1 cellular context compared by ENCODE assay signal in genomic region chr16:56298948-56299602, GRCh38.
TF ChIP-seq lines count a peak whose summit lies in the region.

No MANE protein-coding gene starts in this region.

TF ChIP-seq in SK-N-SH treated with all-trans-retinoic acid at 6 μM for 48 hours, 23 proteins besides CTCF, POLR2A, EP300 and RAD21 (continued from another document):
- TF ChIP-seq, protein P1, sequence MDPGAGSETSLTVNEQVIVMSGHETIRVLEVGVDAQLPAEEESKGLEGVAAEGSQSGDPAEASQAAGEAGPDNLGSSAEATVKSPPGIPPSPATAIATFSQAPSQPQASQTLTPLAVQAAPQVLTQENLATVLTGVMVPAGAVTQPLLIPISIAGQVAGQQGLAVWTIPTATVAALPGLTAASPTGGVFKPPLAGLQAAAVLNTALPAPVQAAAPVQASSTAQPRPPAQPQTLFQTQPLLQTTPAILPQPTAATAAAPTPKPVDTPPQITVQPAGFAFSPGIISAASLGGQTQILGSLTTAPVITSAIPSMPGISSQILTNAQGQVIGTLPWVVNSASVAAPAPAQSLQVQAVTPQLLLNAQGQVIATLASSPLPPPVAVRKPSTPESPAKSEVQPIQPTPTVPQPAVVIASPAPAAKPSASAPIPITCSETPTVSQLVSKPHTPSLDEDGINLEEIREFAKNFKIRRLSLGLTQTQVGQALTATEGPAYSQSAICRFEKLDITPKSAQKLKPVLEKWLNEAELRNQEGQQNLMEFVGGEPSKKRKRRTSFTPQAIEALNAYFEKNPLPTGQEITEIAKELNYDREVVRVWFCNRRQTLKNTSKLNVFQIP (CRISPR knock-in tag; IDR thresholded peaks at IDR 0.05; ENCODE audit: borderline replicate concordance, low read depth): no peak
TF ChIP-seq in SK-N-SH treated with all-trans-retinoic acid at 6 μM for 48 hours: peak in this region for 0.
